In genomic region chr1:175204285-175204684, GRCh38 we compare ENCODE assay signal across 8 cellular contexts. TPM values are rescaled to one million over a fixed set of nuclear protein-coding genes. Genes with fewer than 3 reads are reported as not detected.
DNase-seq lines count a peak whose midpoint lies in the region; ATAC-seq lines count a peak whose summit lies in the region.
"Had no signal": no experiment of that assay in that cellular context is flagged by ENCODE, and none has a peak within 500 bp of the region (broad histone marks: within the 10 kb centered on the region; RNA-seq: fewer than 3 reads in every experiment).

No MANE protein-coding gene starts in this region.

- no peaks in the 10 kb centered on the region for H3K36me3 ChIP-seq in effector memory CD4-positive, alpha-beta T cell (ENCODE audit: control insufficient read depth, insufficient read depth, low read length)
- H3K36me3 ChIP-seq: spleen had no signal

- no peaks in the 10 kb centered on the region for H3K27me3 ChIP-seq in effector memory CD4-positive, alpha-beta T cell (replicated peaks; ENCODE audit: control insufficient read depth, insufficient read depth, low read length, poor library complexity, severe bottlenecking)
- H3K27me3 ChIP-seq: spleen had no signal

- H3K27ac ChIP-seq in effector memory CD4-positive, alpha-beta T cell (ENCODE audit: insufficient read depth, low read length, poor library complexity, severe bottlenecking) = no peak overlapping the region

- no peaks in the 10 kb centered on the region for H3K9me3 ChIP-seq in effector memory CD4-positive, alpha-beta T cell (ENCODE audit: control insufficient read depth, low read length)
- H3K9me3 ChIP-seq: spleen had no signal

- peak; percentile 30 for DNase-seq in medulla oblongata (ENCODE audit: extremely low spot score)
- no peak for DNase-seq in NCI-H82 (lab: John Stamatoyannopoulos, UW)
- DNase-seq in mesenteric fat pad (ENCODE audit: low spot score) = no peak
- DNase-seq in effector memory CD4-positive, alpha-beta T cell = no peak
- DNase-seq: spleen had no signal

- peaks cover 14% of the 10 kb centered on the region for H3K4me1 ChIP-seq in effector memory CD4-positive, alpha-beta T cell (ENCODE audit: control insufficient read depth, insufficient read depth, low read length, poor library complexity, severe bottlenecking)

- ATAC-seq in GM18868 (IDR thresholded peaks at IDR 0.05; ENCODE audit: unreplicated experiment) (peak; percentile 89), GM21515 (IDR thresholded peaks at IDR 0.05; ENCODE audit: unreplicated experiment) (peak; percentile 82), HG03354 (IDR thresholded peaks at IDR 0.05; ENCODE audit: poor library complexity, severe bottlenecking, unreplicated experiment) (peak; percentile 76)

- H3K4me3 ChIP-seq in effector memory CD4-positive, alpha-beta T cell (ENCODE audit: insufficient read depth, low read depth, low read length, poor library complexity, severe bottlenecking) = no peak overlapping the region
- H3K4me3 ChIP-seq: spleen had no signal

RNA-seq across cellular contexts. Expression of gene KIAA0040, which starts 11.7 kb away (rescaled TPM):
- 69.7 TPM for total RNA-seq in mesenteric fat pad
